ENCODE assay signal across 8 cellular contexts in the genomic region with DNA sequence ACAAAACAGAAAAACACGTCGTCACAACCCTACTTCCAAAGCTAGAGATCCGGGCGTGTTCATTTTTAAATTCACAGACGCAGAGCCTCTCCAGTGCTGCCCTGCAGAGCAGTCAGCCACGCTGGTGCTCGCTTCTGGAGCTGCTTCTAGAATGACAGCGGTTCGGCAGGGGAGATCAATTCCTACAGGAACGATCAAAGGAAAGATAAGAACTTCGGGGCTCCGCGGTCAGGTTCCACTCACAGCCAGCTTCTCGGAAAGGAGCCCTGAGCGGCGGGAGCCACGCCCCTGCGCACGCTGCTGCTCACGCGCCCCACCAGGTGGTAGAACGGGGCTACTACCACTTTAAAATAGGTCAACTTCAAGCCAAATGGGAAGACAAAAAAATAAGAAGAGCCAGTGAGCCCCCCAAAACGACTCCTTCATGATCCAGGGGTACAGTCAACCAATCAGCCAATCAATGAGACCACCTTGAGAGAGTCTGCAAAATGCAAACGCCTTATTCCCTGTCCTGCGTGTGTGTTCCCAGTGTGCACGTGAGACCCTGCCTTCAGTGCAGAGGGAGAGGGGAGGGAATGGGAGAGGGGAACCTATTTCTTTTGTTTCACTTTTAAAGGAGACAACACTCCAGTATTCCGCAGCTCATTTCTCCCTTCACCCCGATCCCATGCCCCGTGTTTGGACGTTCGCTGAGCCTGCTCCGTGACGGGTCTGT.
DNase-seq lines count a peak whose midpoint lies in the region; ATAC-seq and TF ChIP-seq lines count a peak whose summit lies in the region.

No MANE protein-coding gene starts in this region.

- peaks cover 62% of the 10 kb centered on the region for H3K27me3 Mint-ChIP-seq in nephron progenitor cell (ENCODE audit: low read depth, poor library complexity)
- peaks cover 78% of the 10 kb centered on the region for H3K27me3 Mint-ChIP-seq in stimulated activated naive CD8-positive, alpha-beta T cell treated with anti-CD3 and anti-CD28 coated beads, Interleukin-15, amount 100 ng/mL, for 72 hours

- H3K9me3 Mint-ChIP-seq in nephron progenitor cell = peaks cover 3% of the 10 kb centered on the region
- H3K9me3 Mint-ChIP-seq in stimulated activated naive CD8-positive, alpha-beta T cell treated with anti-CD3 and anti-CD28 coated beads, Interleukin-15, amount 100 ng/mL, for 72 hours = no peaks in the 10 kb centered on the region

- peak; percentile 77 for ATAC-seq in stimulated activated naive CD8-positive, alpha-beta T cell treated with anti-CD3 and anti-CD28 coated beads, Interleukin-15, amount 100 ng/mL, for 72 hours
- no peak for ATAC-seq in GM19397 (IDR thresholded peaks at IDR 0.05; ENCODE audit: unreplicated experiment)

- no peak overlapping the region for H3K27ac Mint-ChIP-seq in nephron progenitor cell
- H3K27ac Mint-ChIP-seq in stimulated activated naive CD8-positive, alpha-beta T cell treated with anti-CD3 and anti-CD28 coated beads, Interleukin-15, amount 100 ng/mL, for 72 hours = peak overlapping the region in 1 of 2 donors; percentile 69

- peaks cover 46% of the 10 kb centered on the region for H3K4me1 Mint-ChIP-seq in nephron progenitor cell
- H3K4me1 Mint-ChIP-seq in stimulated activated naive CD8-positive, alpha-beta T cell treated with anti-CD3 and anti-CD28 coated beads, Interleukin-15, amount 100 ng/mL, for 72 hours = peaks cover 15% of the 10 kb centered on the region

- peak overlapping the region; percentile 72 for H3K4me3 Mint-ChIP-seq in nephron progenitor cell
- H3K4me3 Mint-ChIP-seq in stimulated activated naive CD8-positive, alpha-beta T cell treated with anti-CD3 and anti-CD28 coated beads, Interleukin-15, amount 100 ng/mL, for 72 hours = peak overlapping the region; percentile 70 to 72

- H3K4me3 ChIP-seq in fibroblast of the aortic adventitia (ENCODE audit: low read depth, low read length) = peak overlapping the region; percentile 42

- peak; percentile 97 for TF ChIP-seq CTCF in fibroblast of the aortic adventitia (IDR thresholded peaks at IDR 0.05; ENCODE audit: insufficient read depth, low read length)
- peak; percentile 95 for TF ChIP-seq CTCF in nephron progenitor cell (IDR thresholded peaks at IDR 0.05)

- peak; percentile 62 for DNase-seq in Daoy (ENCODE audit: low read depth)
- DNase-seq in HuH-7.5 (ENCODE audit: low spot score) = peak; percentile 82
- peak; percentile 58 for DNase-seq in RKO (ENCODE audit: low spot score)
- peak; percentile 53 to 65 for DNase-seq in activated T-helper 1 cell treated with anti-CD3 and anti-CD28 coated beads, Interleukin-2, amount 50 U/mL, for 16 hours (ENCODE audit: low read depth in 1 of 2, low spot score in 1 of 2)
- peak; percentile 53 for DNase-seq in fibroblast of the aortic adventitia (ENCODE audit: low read depth)
- DNase-seq in nephron progenitor cell = peak; percentile 85
- DNase-seq in stimulated activated naive CD8-positive, alpha-beta T cell treated with anti-CD3 and anti-CD28 coated beads, Interleukin-15, amount 100 ng/mL, for 72 hours = peak; percentile 68 to 72

- no peaks in the 10 kb centered on the region for H3K36me3 Mint-ChIP-seq in nephron progenitor cell (ENCODE audit: low read depth)
